1 cellular context compared by ENCODE assay signal in the genomic region with DNA sequence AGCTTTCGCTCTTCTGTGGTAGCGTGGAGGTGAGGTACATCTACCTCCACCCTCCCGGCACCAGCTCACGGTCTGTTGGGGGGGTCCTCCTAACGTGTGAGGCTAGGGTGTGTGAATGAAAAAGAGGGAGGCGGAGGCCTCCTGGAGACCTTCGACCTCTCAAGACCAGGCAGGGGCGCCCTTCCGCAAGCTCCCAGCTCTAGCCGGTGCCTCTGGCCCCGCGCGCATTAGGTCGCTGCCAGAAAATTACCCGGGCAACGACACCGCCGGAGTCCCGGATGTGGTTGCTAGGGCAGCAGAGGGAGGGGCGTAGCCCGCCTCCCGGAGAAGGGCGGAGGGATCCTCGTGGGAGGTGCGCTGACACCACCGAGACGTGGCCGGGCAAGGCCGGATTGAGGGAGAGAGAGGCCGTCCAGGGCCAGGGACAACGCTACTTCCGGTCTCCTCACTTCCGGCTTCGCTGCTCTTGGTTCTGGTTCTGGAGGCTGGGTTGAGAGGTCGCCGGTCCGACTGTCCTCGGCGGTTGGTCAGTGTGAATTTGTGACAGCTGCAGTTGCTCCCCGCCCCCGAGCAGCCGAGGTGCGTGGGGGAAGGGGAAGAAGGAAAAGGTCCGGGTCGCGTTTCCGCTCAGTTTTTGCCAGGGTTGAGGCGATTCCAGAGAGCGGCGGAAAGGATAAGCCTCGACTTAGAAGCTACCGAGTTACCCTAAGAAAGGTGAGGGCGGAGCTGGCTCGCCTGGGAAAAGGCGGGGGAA.
TF ChIP-seq lines count a peak whose summit lies in the region.

A gene with protein sequence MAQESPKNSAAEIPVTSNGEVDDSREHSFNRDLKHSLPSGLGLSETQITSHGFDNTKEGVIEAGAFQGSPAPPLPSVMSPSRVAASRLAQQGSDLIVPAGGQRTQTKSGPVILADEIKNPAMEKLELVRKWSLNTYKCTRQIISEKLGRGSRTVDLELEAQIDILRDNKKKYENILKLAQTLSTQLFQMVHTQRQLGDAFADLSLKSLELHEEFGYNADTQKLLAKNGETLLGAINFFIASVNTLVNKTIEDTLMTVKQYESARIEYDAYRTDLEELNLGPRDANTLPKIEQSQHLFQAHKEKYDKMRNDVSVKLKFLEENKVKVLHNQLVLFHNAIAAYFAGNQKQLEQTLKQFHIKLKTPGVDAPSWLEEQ (plus strand): TSS at position 442 of the 754 bp plus-strand sequence. CDS start 49,680 bp downstream, outside the sequence.
A gene (minus strand): TSS at position 218 of the 754 bp plus-strand sequence. CDS start 8,726 bp downstream, outside the sequence.

TF ChIP-seq in HepG2, 621 proteins besides CTCF, POLR2A, EP300 and RAD21 (continued from another document and continues in another):
- no peak for TF ChIP-seq ZNF451 (CRISPR knock-in tag; IDR thresholded peaks at IDR 0.05)
- no peak for TF ChIP-seq HMG20B (CRISPR knock-in tag; conservative IDR thresholded peaks at IDR 0.05)
- peak; percentile 97 for TF ChIP-seq POGZ (CRISPR knock-in tag; IDR thresholded peaks at IDR 0.05)
- no peak for TF ChIP-seq ADNP (CRISPR knock-in tag; IDR thresholded peaks at IDR 0.05)
- TF ChIP-seq, protein P1, sequence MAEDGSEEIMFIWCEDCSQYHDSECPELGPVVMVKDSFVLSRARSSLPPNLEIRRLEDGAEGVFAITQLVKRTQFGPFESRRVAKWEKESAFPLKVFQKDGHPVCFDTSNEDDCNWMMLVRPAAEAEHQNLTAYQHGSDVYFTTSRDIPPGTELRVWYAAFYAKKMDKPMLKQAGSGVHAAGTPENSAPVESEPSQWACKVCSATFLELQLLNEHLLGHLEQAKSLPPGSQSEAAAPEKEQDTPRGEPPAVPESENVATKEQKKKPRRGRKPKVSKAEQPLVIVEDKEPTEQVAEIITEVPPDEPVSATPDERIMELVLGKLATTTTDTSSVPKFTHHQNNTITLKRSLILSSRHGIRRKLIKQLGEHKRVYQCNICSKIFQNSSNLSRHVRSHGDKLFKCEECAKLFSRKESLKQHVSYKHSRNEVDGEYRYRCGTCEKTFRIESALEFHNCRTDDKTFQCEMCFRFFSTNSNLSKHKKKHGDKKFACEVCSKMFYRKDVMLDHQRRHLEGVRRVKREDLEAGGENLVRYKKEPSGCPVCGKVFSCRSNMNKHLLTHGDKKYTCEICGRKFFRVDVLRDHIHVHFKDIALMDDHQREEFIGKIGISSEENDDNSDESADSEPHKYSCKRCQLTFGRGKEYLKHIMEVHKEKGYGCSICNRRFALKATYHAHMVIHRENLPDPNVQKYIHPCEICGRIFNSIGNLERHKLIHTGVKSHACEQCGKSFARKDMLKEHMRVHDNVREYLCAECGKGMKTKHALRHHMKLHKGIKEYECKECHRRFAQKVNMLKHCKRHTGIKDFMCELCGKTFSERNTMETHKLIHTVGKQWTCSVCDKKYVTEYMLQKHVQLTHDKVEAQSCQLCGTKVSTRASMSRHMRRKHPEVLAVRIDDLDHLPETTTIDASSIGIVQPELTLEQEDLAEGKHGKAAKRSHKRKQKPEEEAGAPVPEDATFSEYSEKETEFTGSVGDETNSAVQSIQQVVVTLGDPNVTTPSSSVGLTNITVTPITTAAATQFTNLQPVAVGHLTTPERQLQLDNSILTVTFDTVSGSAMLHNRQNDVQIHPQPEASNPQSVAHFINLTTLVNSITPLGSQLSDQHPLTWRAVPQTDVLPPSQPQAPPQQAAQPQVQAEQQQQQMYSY (CRISPR knock-in tag; IDR thresholded peaks at IDR 0.05) = no peak
- no peak for TF ChIP-seq ZBTB20 (CRISPR knock-in tag; IDR thresholded peaks at IDR 0.05; ENCODE audit: borderline replicate concordance, low read depth)
- no peak for TF ChIP-seq NCOA5 (CRISPR knock-in tag; IDR thresholded peaks at IDR 0.05)
- TF ChIP-seq HNRNPK (IDR thresholded peaks at IDR 0.05; ENCODE audit: low read depth, low read length, poor library complexity, severe bottlenecking) = no peak
- TF ChIP-seq, protein P2, sequence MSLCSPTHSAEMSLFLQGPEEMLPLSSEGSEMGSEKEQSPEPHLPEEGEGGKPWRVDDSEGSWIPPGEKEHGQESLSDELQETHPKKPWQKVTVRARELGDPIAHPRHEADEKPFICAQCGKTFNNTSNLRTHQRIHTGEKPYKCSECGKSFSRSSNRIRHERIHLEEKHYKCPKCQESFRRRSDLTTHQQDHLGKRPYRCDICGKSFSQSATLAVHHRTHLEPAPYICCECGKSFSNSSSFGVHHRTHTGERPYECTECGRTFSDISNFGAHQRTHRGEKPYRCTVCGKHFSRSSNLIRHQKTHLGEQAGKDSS (CRISPR knock-in tag; IDR thresholded peaks at IDR 0.05; ENCODE audit: borderline replicate concordance, low read depth) = no peak
- TF ChIP-seq ZNF672 (CRISPR knock-in tag; IDR thresholded peaks at IDR 0.05) = no peak
- no peak for TF ChIP-seq NRL (CRISPR knock-in tag; IDR thresholded peaks at IDR 0.05; ENCODE audit: borderline replicate concordance)
- peak; percentile 67 for TF ChIP-seq ZEB1 (IDR thresholded peaks at IDR 0.05; ENCODE audit: insufficient replicate concordance, low read depth)
- TF ChIP-seq, protein P3, sequence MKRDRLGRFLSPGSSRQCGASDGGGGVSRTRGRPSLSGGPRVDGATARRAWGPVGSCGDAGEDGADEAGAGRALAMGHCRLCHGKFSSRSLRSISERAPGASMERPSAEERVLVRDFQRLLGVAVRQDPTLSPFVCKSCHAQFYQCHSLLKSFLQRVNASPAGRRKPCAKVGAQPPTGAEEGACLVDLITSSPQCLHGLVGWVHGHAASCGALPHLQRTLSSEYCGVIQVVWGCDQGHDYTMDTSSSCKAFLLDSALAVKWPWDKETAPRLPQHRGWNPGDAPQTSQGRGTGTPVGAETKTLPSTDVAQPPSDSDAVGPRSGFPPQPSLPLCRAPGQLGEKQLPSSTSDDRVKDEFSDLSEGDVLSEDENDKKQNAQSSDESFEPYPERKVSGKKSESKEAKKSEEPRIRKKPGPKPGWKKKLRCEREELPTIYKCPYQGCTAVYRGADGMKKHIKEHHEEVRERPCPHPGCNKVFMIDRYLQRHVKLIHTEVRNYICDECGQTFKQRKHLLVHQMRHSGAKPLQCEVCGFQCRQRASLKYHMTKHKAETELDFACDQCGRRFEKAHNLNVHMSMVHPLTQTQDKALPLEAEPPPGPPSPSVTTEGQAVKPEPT (CRISPR knock-in tag; IDR thresholded peaks at IDR 0.05; ENCODE audit: low read depth) = peak; percentile 65; the same call in 1 of the 2 replicates
- TF ChIP-seq KDM5A (IDR thresholded peaks at IDR 0.05; ENCODE audit: borderline replicate concordance, low read length) = peak; percentile 89
- TF ChIP-seq NFE2 (CRISPR knock-in tag; IDR thresholded peaks at IDR 0.05) = no peak
- peak; percentile 82; the same call in 1 of the 2 replicates for TF ChIP-seq KLF9 (CRISPR knock-in tag; IDR thresholded peaks at IDR 0.05; ENCODE audit: low read depth)
- peak; percentile 76 for TF ChIP-seq ZNF350 (CRISPR knock-in tag; IDR thresholded peaks at IDR 0.05; ENCODE audit: borderline replicate concordance, low read depth)
- peak; percentile 69; the same call in 1 of the 2 replicates for TF ChIP-seq RCOR2 (CRISPR knock-in tag; IDR thresholded peaks at IDR 0.05)
- TF ChIP-seq, protein P4, sequence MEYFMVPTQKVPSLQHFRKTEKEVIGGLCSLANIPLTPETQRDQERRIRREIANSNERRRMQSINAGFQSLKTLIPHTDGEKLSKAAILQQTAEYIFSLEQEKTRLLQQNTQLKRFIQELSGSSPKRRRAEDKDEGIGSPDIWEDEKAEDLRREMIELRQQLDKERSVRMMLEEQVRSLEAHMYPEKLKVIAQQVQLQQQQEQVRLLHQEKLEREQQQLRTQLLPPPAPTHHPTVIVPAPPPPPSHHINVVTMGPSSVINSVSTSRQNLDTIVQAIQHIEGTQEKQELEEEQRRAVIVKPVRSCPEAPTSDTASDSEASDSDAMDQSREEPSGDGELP (IDR thresholded peaks at IDR 0.05; ENCODE audit: borderline replicate concordance, low read depth) = no peak
- TF ChIP-seq, protein P5, sequence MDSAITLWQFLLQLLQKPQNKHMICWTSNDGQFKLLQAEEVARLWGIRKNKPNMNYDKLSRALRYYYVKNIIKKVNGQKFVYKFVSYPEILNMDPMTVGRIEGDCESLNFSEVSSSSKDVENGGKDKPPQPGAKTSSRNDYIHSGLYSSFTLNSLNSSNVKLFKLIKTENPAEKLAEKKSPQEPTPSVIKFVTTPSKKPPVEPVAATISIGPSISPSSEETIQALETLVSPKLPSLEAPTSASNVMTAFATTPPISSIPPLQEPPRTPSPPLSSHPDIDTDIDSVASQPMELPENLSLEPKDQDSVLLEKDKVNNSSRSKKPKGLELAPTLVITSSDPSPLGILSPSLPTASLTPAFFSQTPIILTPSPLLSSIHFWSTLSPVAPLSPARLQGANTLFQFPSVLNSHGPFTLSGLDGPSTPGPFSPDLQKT (CRISPR knock-in tag; IDR thresholded peaks at IDR 0.05; ENCODE audit: borderline replicate concordance) = no peak
- TF ChIP-seq NR2F1 (CRISPR knock-in tag; IDR thresholded peaks at IDR 0.05) = peak in 1 of 2 experiments; percentile 66; a peak in 2 of 4 replicates
- TF ChIP-seq, protein P6, sequence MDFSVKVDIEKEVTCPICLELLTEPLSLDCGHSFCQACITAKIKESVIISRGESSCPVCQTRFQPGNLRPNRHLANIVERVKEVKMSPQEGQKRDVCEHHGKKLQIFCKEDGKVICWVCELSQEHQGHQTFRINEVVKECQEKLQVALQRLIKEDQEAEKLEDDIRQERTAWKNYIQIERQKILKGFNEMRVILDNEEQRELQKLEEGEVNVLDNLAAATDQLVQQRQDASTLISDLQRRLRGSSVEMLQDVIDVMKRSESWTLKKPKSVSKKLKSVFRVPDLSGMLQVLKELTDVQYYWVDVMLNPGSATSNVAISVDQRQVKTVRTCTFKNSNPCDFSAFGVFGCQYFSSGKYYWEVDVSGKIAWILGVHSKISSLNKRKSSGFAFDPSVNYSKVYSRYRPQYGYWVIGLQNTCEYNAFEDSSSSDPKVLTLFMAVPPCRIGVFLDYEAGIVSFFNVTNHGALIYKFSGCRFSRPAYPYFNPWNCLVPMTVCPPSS (IDR thresholded peaks at IDR 0.05) = no peak
- TF ChIP-seq, protein P7, sequence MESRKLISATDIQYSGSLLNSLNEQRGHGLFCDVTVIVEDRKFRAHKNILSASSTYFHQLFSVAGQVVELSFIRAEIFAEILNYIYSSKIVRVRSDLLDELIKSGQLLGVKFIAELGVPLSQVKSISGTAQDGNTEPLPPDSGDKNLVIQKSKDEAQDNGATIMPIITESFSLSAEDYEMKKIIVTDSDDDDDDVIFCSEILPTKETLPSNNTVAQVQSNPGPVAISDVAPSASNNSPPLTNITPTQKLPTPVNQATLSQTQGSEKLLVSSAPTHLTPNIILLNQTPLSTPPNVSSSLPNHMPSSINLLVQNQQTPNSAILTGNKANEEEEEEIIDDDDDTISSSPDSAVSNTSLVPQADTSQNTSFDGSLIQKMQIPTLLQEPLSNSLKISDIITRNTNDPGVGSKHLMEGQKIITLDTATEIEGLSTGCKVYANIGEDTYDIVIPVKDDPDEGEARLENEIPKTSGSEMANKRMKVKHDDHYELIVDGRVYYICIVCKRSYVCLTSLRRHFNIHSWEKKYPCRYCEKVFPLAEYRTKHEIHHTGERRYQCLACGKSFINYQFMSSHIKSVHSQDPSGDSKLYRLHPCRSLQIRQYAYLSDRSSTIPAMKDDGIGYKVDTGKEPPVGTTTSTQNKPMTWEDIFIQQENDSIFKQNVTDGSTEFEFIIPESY (CRISPR knock-in tag; IDR thresholded peaks at IDR 0.05) = no peak
- peak; percentile 57; the same call in 1 of the 2 replicates for TF ChIP-seq KDM3A (CRISPR knock-in tag; IDR thresholded peaks at IDR 0.05; ENCODE audit: low read depth)
- TF ChIP-seq MYNN (CRISPR knock-in tag; IDR thresholded peaks at IDR 0.05; ENCODE audit: low read depth) = no peak; the same call in 1 of the 2 replicates
- no peak for TF ChIP-seq ZNF616 (CRISPR knock-in tag; IDR thresholded peaks at IDR 0.05; ENCODE audit: low read depth)
- TF ChIP-seq, protein P8, sequence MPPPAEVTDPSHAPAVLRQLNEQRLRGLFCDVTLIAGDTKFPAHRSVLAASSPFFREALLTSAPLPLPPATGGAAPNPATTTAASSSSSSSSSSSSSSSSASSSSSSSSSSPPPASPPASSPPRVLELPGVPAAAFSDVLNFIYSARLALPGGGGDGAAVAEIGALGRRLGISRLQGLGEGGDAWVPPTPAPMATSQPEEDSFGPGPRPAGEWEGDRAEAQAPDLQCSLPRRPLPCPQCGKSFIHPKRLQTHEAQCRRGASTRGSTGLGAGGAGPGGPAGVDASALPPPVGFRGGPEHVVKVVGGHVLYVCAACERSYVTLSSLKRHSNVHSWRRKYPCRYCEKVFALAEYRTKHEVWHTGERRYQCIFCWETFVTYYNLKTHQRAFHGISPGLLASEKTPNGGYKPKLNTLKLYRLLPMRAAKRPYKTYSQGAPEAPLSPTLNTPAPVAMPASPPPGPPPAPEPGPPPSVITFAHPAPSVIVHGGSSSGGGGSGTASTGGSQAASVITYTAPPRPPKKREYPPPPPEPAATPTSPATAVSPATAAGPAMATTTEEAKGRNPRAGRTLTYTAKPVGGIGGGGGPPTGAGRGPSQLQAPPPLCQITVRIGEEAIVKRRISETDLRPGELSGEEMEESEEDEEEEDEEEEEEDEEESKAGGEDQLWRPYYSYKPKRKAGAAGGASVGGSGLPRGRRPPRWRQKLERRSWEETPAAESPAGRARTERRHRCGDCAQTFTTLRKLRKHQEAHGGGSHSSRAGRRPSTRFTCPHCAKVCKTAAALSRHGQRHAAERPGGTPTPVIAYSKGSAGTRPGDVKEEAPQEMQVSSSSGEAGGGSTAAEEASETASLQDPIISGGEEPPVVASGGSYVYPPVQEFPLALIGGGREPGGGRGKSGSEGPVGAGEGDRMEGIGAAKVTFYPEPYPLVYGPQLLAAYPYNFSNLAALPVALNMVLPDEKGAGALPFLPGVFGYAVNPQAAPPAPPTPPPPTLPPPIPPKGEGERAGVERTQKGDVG (CRISPR knock-in tag; IDR thresholded peaks at IDR 0.05; ENCODE audit: borderline replicate concordance) = peak; percentile 57; the same call in 1 of the 2 replicates
- no peak for TF ChIP-seq ZNF589 (CRISPR knock-in tag; conservative IDR thresholded peaks at IDR 0.05)
- no peak for TF ChIP-seq ZNF10 (CRISPR knock-in tag; IDR thresholded peaks at IDR 0.05; ENCODE audit: borderline replicate concordance, low read depth)
- no peak for TF ChIP-seq ZNF205 (CRISPR knock-in tag; IDR thresholded peaks at IDR 0.05)
- TF ChIP-seq, protein P9, sequence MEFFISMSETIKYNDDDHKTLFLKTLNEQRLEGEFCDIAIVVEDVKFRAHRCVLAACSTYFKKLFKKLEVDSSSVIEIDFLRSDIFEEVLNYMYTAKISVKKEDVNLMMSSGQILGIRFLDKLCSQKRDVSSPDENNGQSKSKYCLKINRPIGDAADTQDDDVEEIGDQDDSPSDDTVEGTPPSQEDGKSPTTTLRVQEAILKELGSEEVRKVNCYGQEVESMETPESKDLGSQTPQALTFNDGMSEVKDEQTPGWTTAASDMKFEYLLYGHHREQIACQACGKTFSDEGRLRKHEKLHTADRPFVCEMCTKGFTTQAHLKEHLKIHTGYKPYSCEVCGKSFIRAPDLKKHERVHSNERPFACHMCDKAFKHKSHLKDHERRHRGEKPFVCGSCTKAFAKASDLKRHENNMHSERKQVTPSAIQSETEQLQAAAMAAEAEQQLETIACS (CRISPR knock-in tag; IDR thresholded peaks at IDR 0.05) = no peak; the same call in 1 of the 2 replicates
- TF ChIP-seq, protein P10, sequence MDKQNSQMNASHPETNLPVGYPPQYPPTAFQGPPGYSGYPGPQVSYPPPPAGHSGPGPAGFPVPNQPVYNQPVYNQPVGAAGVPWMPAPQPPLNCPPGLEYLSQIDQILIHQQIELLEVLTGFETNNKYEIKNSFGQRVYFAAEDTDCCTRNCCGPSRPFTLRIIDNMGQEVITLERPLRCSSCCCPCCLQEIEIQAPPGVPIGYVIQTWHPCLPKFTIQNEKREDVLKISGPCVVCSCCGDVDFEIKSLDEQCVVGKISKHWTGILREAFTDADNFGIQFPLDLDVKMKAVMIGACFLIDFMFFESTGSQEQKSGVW (CRISPR knock-in tag; IDR thresholded peaks at IDR 0.05; ENCODE audit: borderline replicate concordance) = no peak
- TF ChIP-seq ZNF460 (CRISPR knock-in tag; IDR thresholded peaks at IDR 0.05; ENCODE audit: borderline replicate concordance) = no peak; the same call in 1 of the 2 replicates
- no peak for TF ChIP-seq AGO2 (optimal IDR thresholded peaks at IDR 0.05; ENCODE audit: low read depth, low read length)
- TF ChIP-seq RFXAP (CRISPR knock-in tag; IDR thresholded peaks at IDR 0.05; ENCODE audit: borderline replicate concordance) = 0 out of 2 replicates have a peak, but pooled peaks have one; percentile 46
